Comparison of ENCODE assay signal across 16 cellular contexts in the genomic region with DNA sequence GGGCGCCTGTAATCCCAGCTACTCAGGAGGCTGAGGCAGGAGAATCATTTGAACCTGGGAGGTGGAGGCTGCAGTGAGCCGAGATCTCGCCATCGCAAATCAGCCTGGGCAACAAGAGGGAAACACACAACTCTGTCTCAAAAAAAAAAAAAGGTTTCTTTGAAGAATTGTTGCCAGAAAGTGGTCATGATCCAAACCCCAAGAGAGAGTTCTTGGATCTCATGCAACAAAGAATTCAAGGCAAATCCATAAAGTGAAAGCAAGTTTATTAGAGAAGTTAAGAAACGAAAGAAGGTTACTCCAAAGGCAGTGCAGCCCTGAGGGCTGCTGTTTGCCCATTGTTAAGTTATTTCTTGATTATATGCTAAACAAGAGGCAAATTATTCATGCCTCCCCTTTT. TPM values are rescaled to one million over a fixed set of nuclear protein-coding genes. Genes with fewer than 3 reads are reported as not detected.
DNase-seq lines count a peak whose midpoint lies in the region; ATAC-seq and TF ChIP-seq lines count a peak whose summit lies in the region.
"Had no signal": no experiment of that assay in that cellular context is flagged by ENCODE, and none has a peak within 500 bp of the region (broad histone marks: within the 10 kb centered on the region; RNA-seq: fewer than 3 reads in every experiment).

No MANE protein-coding gene starts in this region.

- H3K4me2 ChIP-seq in neuronal stem cell (ENCODE audit: insufficient read depth, low read length, poor library complexity, severe bottlenecking): no peak overlapping the region

- intact Hi-C loops in left ventricle myocardium inferior (cut with micrococcal nuclease) (no loop called here), left cardiac atrium (cut with DNase I) (no loop called here)

- H3K27ac ChIP-seq in left ventricle myocardium inferior (replicated peaks) (peak overlapping the region; percentile 69), neuronal stem cell (replicated peaks; ENCODE audit: low read length) (no peak overlapping the region)
- H3K27ac ChIP-seq: HL-60, SJSA1 had no signal

- no peak overlapping the region for H3K14ac ChIP-seq in neuronal stem cell (ENCODE audit: low read length)

- H4K91ac ChIP-seq in neuronal stem cell (ENCODE audit: low read depth, low read length, poor library complexity): no peak overlapping the region

- no peak for ATAC-seq in left cardiac atrium
- no peak for ATAC-seq in GM21619 (IDR thresholded peaks at IDR 0.05; ENCODE audit: unreplicated experiment)

- H2AFZ ChIP-seq in neuronal stem cell (ENCODE audit: low read length): peak overlapping the region; percentile 69

- no peaks in the 10 kb centered on the region for H3K9me3 ChIP-seq in left ventricle myocardium inferior (replicated peaks)
- H3K9me3 ChIP-seq in neuronal stem cell (replicated peaks in 1 of 2; ENCODE audit: control insufficient read depth in 2 of 2, insufficient read depth in 1 of 2, low read depth in 1 of 2, low read length in 2 of 2): no peaks in the 10 kb centered on the region
- H3K9me3 ChIP-seq: BLaER1 treated with 17β-estradiol and CSF1 and Interleukin-3, amounts not matched to agents 10 nM and 100 nM; SJSA1 had no signal

- H2BK15ac ChIP-seq in neuronal stem cell (ENCODE audit: low read length): no peak overlapping the region

- no peak overlapping the region for H2BK120ac ChIP-seq in neuronal stem cell (ENCODE audit: low read depth, low read length)

- H3K4me3 ChIP-seq in left ventricle myocardium inferior (no peak overlapping the region), neuronal stem cell (ENCODE audit: low read length in 2 of 2) (no peak overlapping the region)
- H3K4me3 ChIP-seq: BLaER1 treated with 17β-estradiol and CSF1 and Interleukin-3, amounts not matched to agents 10 nM and 100 nM; SJSA1 had no signal

- no peak overlapping the region for H3K23ac ChIP-seq in neuronal stem cell (ENCODE audit: low read depth, low read length, poor library complexity)

- WGBS in neuronal stem cell (ENCODE audit: extremely low coverage in 2 of 2, insufficient read length in 2 of 2, insufficient replicate concordance in 1 of 2), 2 donors: no CpG with 5 or more reads among the region's 5 CpGs

- H2BK5ac ChIP-seq in neuronal stem cell (ENCODE audit: low read length): no peak overlapping the region

- H3K27me3 ChIP-seq in left ventricle myocardium inferior (ENCODE audit: low read depth) (no peaks in the 10 kb centered on the region), neuronal stem cell (ENCODE audit: control insufficient read depth in 3 of 3, insufficient read depth in 3 of 3, low read depth in 1 of 3, low read length in 3 of 3) (peaks cover 0 to 10% (median 0%) of the 10 kb centered on the region in 3 experiments)
- H3K27me3 ChIP-seq: BLaER1 treated with 17β-estradiol and CSF1 and Interleukin-3, amounts not matched to agents 10 nM and 100 nM; SJSA1 had no signal

- H2BK12ac ChIP-seq in neuronal stem cell (ENCODE audit: low read length): no peak overlapping the region

- no peak for TF ChIP-seq CTCF in left ventricle myocardium inferior (IDR thresholded peaks at IDR 0.05; ENCODE audit: borderline replicate concordance)

- H3K36me3 ChIP-seq in left ventricle myocardium inferior (no peaks in the 10 kb centered on the region), neuronal stem cell (replicated peaks in 1 of 2; ENCODE audit: control insufficient read depth in 2 of 2, insufficient read depth in 2 of 2, low read length in 2 of 2) (no peaks in the 10 kb centered on the region)
- H3K36me3 ChIP-seq: BLaER1 treated with 17β-estradiol and CSF1 and Interleukin-3, amounts not matched to agents 10 nM and 100 nM; SJSA1 had no signal

- no peaks in the 10 kb centered on the region for H3K79me1 ChIP-seq in neuronal stem cell (ENCODE audit: low read depth, low read length)

- H3K18ac ChIP-seq in neuronal stem cell (ENCODE audit: low read length): no peak overlapping the region

- H3K9ac ChIP-seq in neuronal stem cell (ENCODE audit: low read depth, low read length, poor library complexity): no peak overlapping the region
- H3K9ac ChIP-seq: BLaER1 treated with 17β-estradiol and CSF1 and Interleukin-3, amounts not matched to agents 10 nM and 100 nM had no signal

- H2AK5ac ChIP-seq in neuronal stem cell (ENCODE audit: low read depth, low read length): no peak overlapping the region

- H4K8ac ChIP-seq in neuronal stem cell (ENCODE audit: low read depth, low read length): no peak overlapping the region

- no peak overlapping the region for H3K4ac ChIP-seq in neuronal stem cell (ENCODE audit: low read length)

- peaks cover 25% of the 10 kb centered on the region for H3K4me1 ChIP-seq in left ventricle myocardium inferior
- H3K4me1 ChIP-seq in neuronal stem cell (ENCODE audit: control insufficient read depth in 2 of 2, insufficient read depth in 1 of 2, low read depth in 1 of 2, low read length in 2 of 2): peaks cover 0 to 5% of the 10 kb centered on the region in 2 donors
- H3K4me1 ChIP-seq: SJSA1 had no signal

- DNase-seq in left ventricle myocardium inferior: no peak
- DNase-seq in left cardiac atrium: no peak
- no peak for DNase-seq in neuronal stem cell (ENCODE audit: low spot score)
- DNase-seq in NCI-H526 (lab: John Stamatoyannopoulos, UW): no peak
- DNase-seq in epidermal melanocyte (ENCODE audit: insufficient read length, low spot score): no peak
- DNase-seq: 8988T, COR-L47, KG1, NCI-H1092, NCI-H2107, NCI-H226, NCI-H526 treated with DMSO at 0.1 percent for 48 hours had no signal

RNA-seq across cellular contexts. Expression of a gene that starts 14.5 kb away (rescaled TPM):
- total RNA-seq in left ventricle myocardium inferior (0.49 TPM), left cardiac atrium (1 to 10 TPM in 1 of 2 donors, under 1 TPM in 1; 0.31 to 1.9 TPM)
- polyA plus RNA-seq in neuronal stem cell (2013, experiment 1 of 2): 84.1 TPM
- polyA plus RNA-seq in neuronal stem cell (2013, experiment 2 of 2): 83.4 TPM

RNA-seq across cellular contexts. Expression of a gene that starts 33.6 kb away (rescaled TPM):
- total RNA-seq in left ventricle myocardium inferior (52.2 TPM), left cardiac atrium (10 to 100 TPM; 49.5 to 58.3 TPM)
- 69.5 TPM for polyA plus RNA-seq in neuronal stem cell (2013, experiment 1 of 2)
- polyA plus RNA-seq in neuronal stem cell (2013, experiment 2 of 2): 68.8 TPM

RNA-seq across cellular contexts. Expression of a gene that starts 40.7 kb away (rescaled TPM):
- total RNA-seq in left ventricle myocardium inferior (107 TPM), left cardiac atrium (100 to 1,000 TPM; 114 to 126 TPM)
- polyA plus RNA-seq in neuronal stem cell (2013, experiment 1 of 2): 434 TPM
- 420 TPM for polyA plus RNA-seq in neuronal stem cell (2013, experiment 2 of 2)

RNA-seq across cellular contexts. Expression of a gene that starts 42.7 kb away (rescaled TPM):
- total RNA-seq in left ventricle myocardium inferior (6.5 TPM), left cardiac atrium (1 to 10 TPM; 9.0 to 9.8 TPM)
- 57.5 TPM for polyA plus RNA-seq in neuronal stem cell (2013, experiment 1 of 2)
- polyA plus RNA-seq in neuronal stem cell (2013, experiment 2 of 2): 54.1 TPM

RNA-seq across cellular contexts. Expression of a gene that starts 54.4 kb away (rescaled TPM):
- total RNA-seq in left ventricle myocardium inferior (17.7 TPM), left cardiac atrium (10 to 100 TPM; 16.2 to 22.5 TPM)
- 40.8 TPM for polyA plus RNA-seq in neuronal stem cell (2013, experiment 1 of 2)
- polyA plus RNA-seq in neuronal stem cell (2013, experiment 2 of 2): 39.2 TPM
